ENCODE assay signal across 9 cellular contexts in the genomic region with DNA sequence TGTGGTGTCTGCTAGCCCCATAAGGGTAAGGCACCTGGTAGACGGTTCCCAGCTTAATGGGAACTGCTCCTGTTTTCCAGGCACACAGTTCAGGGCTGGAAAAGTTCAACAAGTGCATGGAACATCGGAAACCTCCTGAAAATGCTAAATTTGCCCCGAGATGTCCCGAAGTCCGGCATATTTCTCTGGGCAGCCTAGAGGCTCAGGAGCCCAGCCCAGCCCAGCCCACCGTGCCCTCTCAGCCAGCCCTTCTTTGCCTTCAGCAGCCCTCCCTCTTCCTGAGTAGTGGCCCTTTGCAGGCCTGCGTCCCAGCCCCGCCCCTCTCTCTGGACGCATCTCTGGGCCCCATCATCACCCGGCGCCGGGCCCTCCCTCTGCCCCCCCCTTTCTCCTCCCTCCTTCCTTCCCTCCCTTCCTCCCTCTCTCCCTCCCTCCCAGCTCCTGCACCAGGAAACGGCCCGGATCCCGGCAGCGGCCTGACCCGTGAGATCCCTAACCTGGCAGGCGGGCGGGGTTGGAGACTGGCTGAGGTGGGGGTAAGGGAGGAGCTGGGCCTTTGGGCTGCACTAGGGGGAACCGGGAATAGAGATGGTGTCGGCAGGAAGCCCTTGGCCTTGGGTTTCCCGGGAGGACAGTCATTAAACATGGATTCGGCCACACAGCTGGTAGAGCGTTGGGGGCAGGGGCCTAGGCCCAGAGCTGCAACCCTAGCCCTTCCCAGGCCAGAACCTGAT. TPM values are rescaled to one million over a fixed set of nuclear protein-coding genes. Genes with fewer than 3 reads are reported as not detected.
DNase-seq lines count a peak whose midpoint lies in the region; ATAC-seq and TF ChIP-seq lines count a peak whose summit lies in the region.
"Had no signal": no experiment of that assay in that cellular context is flagged by ENCODE, and none has a peak within 500 bp of the region (broad histone marks: within the 10 kb centered on the region; RNA-seq: fewer than 3 reads in every experiment).

Gene BCL2L2 (plus strand): TSS at position 422 of the 734 bp plus-strand sequence. CDS start 935 bp downstream, outside the sequence.

- DNase-seq in DMS153 (lab: John Stamatoyannopoulos, UW) (peak; percentile 87), HCT116 (ENCODE audit: low read depth, low spot score) (peak; percentile 76), NCI-H345 (lab: John Stamatoyannopoulos, UW) (peak; percentile 89), head of caudate nucleus (peak; percentile 84 to 97 (median 90)), occipital lobe (lab: John Stamatoyannopoulos, UW) (peak; percentile 88)
- DNase-seq in activated naive CD8-positive, alpha-beta T cell treated with anti-CD3 and anti-CD28 coated beads, Interleukin-2, amount 50 U/mL, for 24 hours, result peak; percentile 40
- no peak for DNase-seq in activated naive CD4-positive, alpha-beta T cell treated with anti-CD3 and anti-CD28 coated beads, Interleukin-2, amount 50 U/mL, for 16 hours

- CTCF ChIA-PET in HCT116 (lab: Charles Lee), result interaction anchor here (0.6 to 2.4 kb wide), 4 partner anchors 14 to 726 kb away, joined by 3 to 15 read pairs (median 4); partner anchors contain the start of gene PABPN1

- H3K4me1 ChIP-seq in HCT116 (ENCODE audit: control insufficient read depth in 1 of 2, insufficient read depth in 2 of 2, low read length in 2 of 2), result peaks cover 19 to 40% of the 10 kb centered on the region in 2 experiments

- TF ChIP-seq RAD21 in HCT116 (IDR thresholded peaks at IDR 0.05; ENCODE audit: low read depth), result no peak

- intact Hi-C loops in HCT116 (cut with micrococcal nuclease) (loop anchor here (10.0 kb wide), 1 partner anchor 322 kb away; the partner anchor contains the start of gene AJUBA), head of caudate nucleus (cut with DNase I) (loop anchor here (10.0 kb wide), 1 partner anchor 212 kb away; the partner anchor contains the start of genes ACIN1 and C14orf119)

- H3K27ac ChIP-seq in HCT116 (ENCODE audit: low read depth, low read length), result peak within 1 kb of the TSS; percentile 79

- no peak within 1 kb of the TSS for H2AFZ ChIP-seq in HCT116 (ENCODE audit: low read depth, low read length, poor library complexity, severe bottlenecking)

- POLR2A ChIA-PET in HCT116 (lab: Charles Lee), result interaction anchor here (0.6 to 2.4 kb wide), 6 partner anchors 13 to 238 kb away, joined by 3 to 21 read pairs (median 6); partner anchors contain the start of genes ACIN1, C14orf119, HOMEZ and PABPN1

- no peaks in the 10 kb centered on the region for H3K27me3 ChIP-seq in HCT116 (ENCODE audit: insufficient read depth, low read length)

- ATAC-seq in HCT116, result peak; percentile 57
- ATAC-seq in activated naive CD8-positive, alpha-beta T cell treated with anti-CD3 and anti-CD28 coated beads, Interleukin-2, amount 50 U/mL, for 24 hours, result no peak
- ATAC-seq in HG03025 (IDR thresholded peaks at IDR 0.05; ENCODE audit: low FRiP score, unreplicated experiment), result no peak

- peak within 1 kb of the TSS; percentile 92 for H3K4me2 ChIP-seq in HCT116 (ENCODE audit: low read length)

- RAD21 ChIA-PET in HCT116 (lab: Charles Lee; ENCODE audit: low non-redundant PET in 1 of 2, low total read pairs in 2 of 2, uncharacterized antibody in 2 of 2, unreplicated experiment in 2 of 2), result interaction anchor here in 1 of 2 experiments (1.4 kb wide), 1 partner anchor 15 kb away, joined by 8 read pairs; the partner anchor contains the start of gene PABPN1

- peaks cover 16% of the 10 kb centered on the region for H3K4me1 Mint-ChIP-seq in activated naive CD8-positive, alpha-beta T cell treated with anti-CD3 and anti-CD28 coated beads, Interleukin-2, amount 50 U/mL, for 24 hours

- TF ChIP-seq POLR2A in HCT116 (IDR thresholded peaks at IDR 0.05; ENCODE audit: borderline replicate concordance, extremely low read depth, insufficient read depth, insufficient read length), result peak; percentile 64

- peaks cover 2% of the 10 kb centered on the region for H3K36me3 Mint-ChIP-seq in activated naive CD8-positive, alpha-beta T cell treated with anti-CD3 and anti-CD28 coated beads, Interleukin-2, amount 50 U/mL, for 24 hours (ENCODE audit: low read depth)
- H3K36me3 Mint-ChIP-seq: activated naive CD8-positive, alpha-beta T cell had no signal

- peak within 1 kb of the TSS; percentile 81 for H3K9ac ChIP-seq in HCT116 (ENCODE audit: low read length)

- no peak for TF ChIP-seq CTCF in HCT116 (IDR thresholded peaks at IDR 0.05 in 2 of 3, conservative IDR thresholded peaks at IDR 0.05 in 1 of 3; ENCODE audit: borderline replicate concordance in 1 of 3, insufficient read depth in 1 of 3, low read depth in 2 of 3, low read length in 2 of 3)

- peak within 1 kb of the TSS; percentile 42 for H3K4me3 Mint-ChIP-seq in activated naive CD8-positive, alpha-beta T cell treated with anti-CD3 and anti-CD28 coated beads, Interleukin-2, amount 50 U/mL, for 24 hours
- H3K4me3 Mint-ChIP-seq: activated naive CD8-positive, alpha-beta T cell had no signal

- H3K9me2 ChIP-seq in HCT116 (ENCODE audit: insufficient read depth), result no peaks in the 10 kb centered on the region

- no peaks in the 10 kb centered on the region for H4K20me1 ChIP-seq in HCT116 (ENCODE audit: insufficient read depth)

- TSS peak; percentile 53 for BruUV-seq in HCT116 (replicated peaks; lab: Mats Ljungman, UMichigan)

- peaks cover 50% of the 10 kb centered on the region for H3K79me2 ChIP-seq in HCT116 (ENCODE audit: insufficient read depth, low read length)

- peaks cover 20 to 39% of the 10 kb centered on the region in 2 experiments for H3K36me3 ChIP-seq in HCT116 (ENCODE audit: control insufficient read depth in 1 of 2, insufficient read depth in 2 of 2, low read length in 2 of 2)

- H3K9me3 ChIP-seq in HCT116 (ENCODE audit: control insufficient read depth in 1 of 2, insufficient read depth in 1 of 2, low read depth in 1 of 2, low read length in 2 of 2), result no peaks in the 10 kb centered on the region

- peaks cover 23% of the 10 kb centered on the region for H3K27me3 Mint-ChIP-seq in activated naive CD8-positive, alpha-beta T cell treated with anti-CD3 and anti-CD28 coated beads, Interleukin-2, amount 50 U/mL, for 24 hours

- H3K9me3 Mint-ChIP-seq in activated naive CD8-positive, alpha-beta T cell treated with anti-CD3 and anti-CD28 coated beads, Interleukin-2, amount 50 U/mL, for 24 hours, result no peaks in the 10 kb centered on the region

- H3K27ac Mint-ChIP-seq in activated naive CD8-positive, alpha-beta T cell treated with anti-CD3 and anti-CD28 coated beads, Interleukin-2, amount 50 U/mL, for 24 hours, result no peak within 1 kb of the TSS
- H3K27ac Mint-ChIP-seq: activated naive CD8-positive, alpha-beta T cell had no signal

- H3K4me3 ChIP-seq in HCT116 (replicated peaks in 1 of 2; ENCODE audit: low read depth in 1 of 2, low read length in 2 of 2), result peak within 1 kb of the TSS; percentile 76 to 99

TF ChIP-seq in HCT116, 20 proteins besides CTCF, POLR2A, EP300 and RAD21:
- TF ChIP-seq YY1 (IDR thresholded peaks at IDR 0.05; ENCODE audit: extremely low read depth, insufficient replicate concordance, low read depth, low read length) (peak; percentile 83), CBX3 (IDR thresholded peaks at IDR 0.05; ENCODE audit: low read depth) (no peak), ZFX (IDR thresholded peaks at IDR 0.05) (peak; percentile 89), EZH2phosphoT487 (IDR thresholded peaks at IDR 0.05; ENCODE audit: borderline replicate concordance) (no peak), SP1 (IDR thresholded peaks at IDR 0.05; ENCODE audit: low read depth) (no peak), POLR2AphosphoS5 (IDR thresholded peaks at IDR 0.05; ENCODE audit: low read depth, low read length) (peak; percentile 89), ZBTB33 (IDR thresholded peaks at IDR 0.05; ENCODE audit: extremely low read depth, insufficient replicate concordance, low read length) (no peak), ATF3 (IDR thresholded peaks at IDR 0.05) (no peak)

RNA-seq across cellular contexts. Expression of gene BCL2L2, which starts in this region (rescaled TPM):
- total RNA-seq in HCT116 (2021; ENCODE audit: unreplicated experiment), result 25.5 TPM
- polyA plus RNA-seq in HCT116 (2012), result 32.9 and 34.4 TPM in 2 replicates
- 17.8 TPM for total RNA-seq in occipital lobe
